ENCODE assay signal across 1 cellular context in genomic region chr7:23698822-23699221, GRCh38.
A peak's percentile ranks its signal among the peaks of the same experiment; 100 is the strongest.
TF ChIP-seq lines count a peak whose summit lies in the region.

No MANE protein-coding gene starts in this region.

TF ChIP-seq in GM12878, 131 proteins besides CTCF, POLR2A, EP300 and RAD21:
- TF ChIP-seq MTA2 (IDR thresholded peaks at IDR 0.05; ENCODE audit: low read depth) (peak; percentile 38; the same call in 1 of the 2 replicates), JUNB (IDR thresholded peaks at IDR 0.05) (peak; percentile 44), GABPA (IDR thresholded peaks at IDR 0.05; ENCODE audit: low read depth) (no peak), BCL11A (IDR thresholded peaks at IDR 0.05; ENCODE audit: low read depth, low read length) (0 out of 2 replicates have a peak, but pooled peaks have one; percentile 13), HDGF (IDR thresholded peaks at IDR 0.05) (no peak), TCF3 (IDR thresholded peaks at IDR 0.05; ENCODE audit: borderline replicate concordance, insufficient read depth, low read depth, low read length) (no peak)
